In genomic region chr17:74211141-74211928, GRCh38 we compare ENCODE assay signal across 8 cellular contexts. TPM values are rescaled to one million over a fixed set of nuclear protein-coding genes. Genes with fewer than 3 reads are reported as not detected.
DNase-seq lines count a peak whose midpoint lies in the region; ATAC-seq and TF ChIP-seq lines count a peak whose summit lies in the region.

No MANE protein-coding gene starts in this region.

- WGBS in mesenchymal stem cell = 35% methylated on average over 14 of the region's 14 CpGs

- peak overlapping the region; percentile 23 for H2AK5ac ChIP-seq in mesenchymal stem cell (ENCODE audit: low read length, severe bottlenecking)

- H3K4me1 ChIP-seq in mesenchymal stem cell (ENCODE audit: control insufficient read depth, insufficient read depth, low read depth, low read length) = peaks cover 45% of the 10 kb centered on the region

- H3K4me3 ChIP-seq in LNCaP clone FGC (ENCODE audit: low read depth, low read length) (peak overlapping the region; percentile 59; the same call in 1 of the 2 replicates), mesenchymal stem cell (ENCODE audit: insufficient read depth in 1 of 2, low read depth in 1 of 2, low read length in 2 of 2) (peak overlapping the region in 1 of 2 experiments; percentile 89)

- no peak overlapping the region for H2BK120ac ChIP-seq in mesenchymal stem cell (ENCODE audit: low read depth, low read length)

- H3K27me3 ChIP-seq in mesenchymal stem cell (ENCODE audit: control insufficient read depth in 1 of 2, insufficient read depth in 1 of 2, low read length in 2 of 2) = peaks cover 15 to 27% of the 10 kb centered on the region in 2 experiments

- peak overlapping the region in 1 of 2 experiments; percentile 13 for H3K14ac ChIP-seq in mesenchymal stem cell (ENCODE audit: low read length in 2 of 2)

- no peak overlapping the region for H2AFZ ChIP-seq in mesenchymal stem cell (ENCODE audit: low read depth, low read length)

- no peaks in the 10 kb centered on the region for H3K9me3 ChIP-seq in mesenchymal stem cell (ENCODE audit: control insufficient read depth, low read length)

- peak overlapping the region in 1 of 2 experiments; percentile 37 for H3K4ac ChIP-seq in mesenchymal stem cell (ENCODE audit: low read depth in 1 of 2, low read length in 2 of 2)

- no peak for ATAC-seq in GM19395 (IDR thresholded peaks at IDR 0.05; ENCODE audit: unreplicated experiment)
- ATAC-seq in HG02642 (IDR thresholded peaks at IDR 0.05; ENCODE audit: poor library complexity, unreplicated experiment) = no peak

- H3K79me1 ChIP-seq in mesenchymal stem cell (replicated peaks; ENCODE audit: low read length, poor library complexity, severe bottlenecking) = peaks cover 6% of the 10 kb centered on the region

- H4K91ac ChIP-seq in mesenchymal stem cell (ENCODE audit: low read length) = no peak overlapping the region

- DNase-seq in CD1c-positive myeloid dendritic cell (ENCODE audit: extremely low spot score) (peak; percentile 41), LNCaP clone FGC (ENCODE audit: low read depth) (no peak), astrocyte of the hippocampus (ENCODE audit: low read depth, low spot score) (peak; percentile 24), mesenchymal stem cell (peak; percentile 37), NCI-H128 (lab: John Stamatoyannopoulos, UW; ENCODE audit: unreplicated experiment) (no peak), NCI-H446 (lab: John Stamatoyannopoulos, UW) (no peak)

- peak overlapping the region in 1 of 2 experiments; percentile 31 for H3K18ac ChIP-seq in mesenchymal stem cell (ENCODE audit: low read depth in 1 of 2, low read length in 2 of 2)

- H3K23ac ChIP-seq in mesenchymal stem cell (ENCODE audit: low read length in 2 of 2) = peak overlapping the region in 1 of 2 experiments; percentile 94

- TF ChIP-seq CTCF in LNCaP clone FGC (IDR thresholded peaks at IDR 0.05; ENCODE audit: control insufficient read depth, extremely low read depth, insufficient read depth) = no peak

- H3K4me2 ChIP-seq in mesenchymal stem cell (ENCODE audit: low read length, poor library complexity, severe bottlenecking) = peak overlapping the region; percentile 3

- H2BK12ac ChIP-seq in mesenchymal stem cell (ENCODE audit: low read length in 2 of 2) = no peak overlapping the region

- no peak overlapping the region for H2BK15ac ChIP-seq in mesenchymal stem cell (ENCODE audit: low read depth, poor library complexity, severe bottlenecking)

- no peak overlapping the region for H2BK5ac ChIP-seq in mesenchymal stem cell (ENCODE audit: low read depth, low read length, poor library complexity, severe bottlenecking)

- H3K36me3 ChIP-seq in mesenchymal stem cell (ENCODE audit: control insufficient read depth in 1 of 2, insufficient read depth in 2 of 2, low read depth in 1 of 2, low read length in 2 of 2) = peaks cover 30 to 44% of the 10 kb centered on the region in 2 experiments

- H3K27ac ChIP-seq in mesenchymal stem cell (ENCODE audit: low read length, poor library complexity, severe bottlenecking) = peak overlapping the region; percentile 40

- H4K8ac ChIP-seq in mesenchymal stem cell (ENCODE audit: low read length) = no peak overlapping the region

- H3K9ac ChIP-seq in mesenchymal stem cell (ENCODE audit: low read length) = peak overlapping the region; percentile 91

RNA-seq across cellular contexts. Expression of gene TTYH2, which starts 2.0 kb away (rescaled TPM):
- 2.0 TPM for polyA plus RNA-seq in mesenchymal stem cell (2013, experiment 1 of 2)
- 2.7 TPM for polyA plus RNA-seq in mesenchymal stem cell (2013, experiment 2 of 2)

RNA-seq across cellular contexts. Expression of gene RPL38, which starts 7.9 kb away (rescaled TPM):
- polyA plus RNA-seq in mesenchymal stem cell (2013, experiment 1 of 2) = 3,306 TPM
- polyA plus RNA-seq in mesenchymal stem cell (2013, experiment 2 of 2) = 3,256 TPM

Comparison
In these comparisons a context has a peak if more than half of its experiments do, and no peak if none do; other contexts are left out.
1. DNase-seq: peak in CD1c-positive myeloid dendritic cell (single experiment), astrocyte of the hippocampus (single experiment) and mesenchymal stem cell (single experiment); none in LNCaP clone FGC (single experiment), NCI-H128 (single experiment) and NCI-H446 (0 of 2).